Comparison of ENCODE assay signal across 17 cellular contexts in the genomic region with DNA sequence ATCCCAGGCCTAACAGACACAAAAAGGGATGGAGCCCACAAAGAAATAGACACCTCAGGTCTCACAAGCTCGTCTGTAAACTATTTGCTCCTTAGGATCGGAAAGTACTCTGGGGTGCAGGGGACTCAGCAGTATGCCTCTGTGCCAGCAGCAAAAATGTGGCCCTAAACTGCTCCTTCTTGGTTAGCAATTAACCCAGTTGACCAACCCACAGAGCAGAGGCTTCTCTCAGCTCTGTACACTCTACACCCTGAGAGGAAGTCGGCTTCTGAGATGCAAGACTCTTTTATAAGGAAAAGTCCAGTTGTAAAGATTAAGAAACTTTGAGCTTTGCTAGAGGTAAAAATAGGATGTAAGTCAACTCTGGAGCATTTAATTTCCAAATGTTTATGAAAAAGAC.
DNase-seq lines count a peak whose midpoint lies in the region; ATAC-seq, FAIRE-seq and TF ChIP-seq lines count a peak whose summit lies in the region.
"Had no signal": no experiment of that assay in that cellular context is flagged by ENCODE, and none has a peak within 500 bp of the region (broad histone marks: within the 10 kb centered on the region; RNA-seq: fewer than 3 reads in every experiment).

No MANE protein-coding gene starts in this region.

- peak overlapping the region; percentile 57 for H3K9ac ChIP-seq in Loucy (ENCODE audit: low read depth, low read length, poor library complexity, severe bottlenecking)
- H3K9ac ChIP-seq: KMS-11 had no signal

- no peaks in the 10 kb centered on the region for H3K9me2 ChIP-seq in Loucy (replicated peaks; ENCODE audit: low read depth, low read length)

- TF ChIP-seq POLR2A in upper lobe of left lung (IDR thresholded peaks at IDR 0.05) = no peak

- TF ChIP-seq CTCF in Loucy (conservative IDR thresholded peaks at IDR 0.05; ENCODE audit: low read length) (no peak), upper lobe of left lung (IDR thresholded peaks at IDR 0.05) (no peak)

- DNase-seq in GM18507 (ENCODE audit: extremely low spot score, insufficient read length, low read depth) (no peak), left ventricle myocardium superior (no peak), MV-4-11 (lab: John Stamatoyannopoulos, UW) (no peak), upper lobe of left lung (no peak)
- no peak for DNase-seq in activated naive CD4-positive, alpha-beta T cell (lab: John Stamatoyannopoulos, UW)
- DNase-seq: activated CD4-positive, alpha-beta T cell treated with anti-CD3 and anti-CD28 coated beads for 1 hour; activated naive CD8-positive, alpha-beta T cell treated with anti-CD3 and anti-CD28 coated beads, Interleukin-2, amount 10 ng/mL, durations not matched to agents 7 days and 5 days; GDM1; H7; heart right ventricle; NCI-H1436 treated with DMSO at 0.1 percent for 48 hours; testis had no signal

- no peaks in the 10 kb centered on the region for H4K20me1 ChIP-seq in Loucy (ENCODE audit: insufficient read depth, low read length, poor library complexity, severe bottlenecking)

- H3K79me2 ChIP-seq in Loucy (ENCODE audit: insufficient read depth, low read length) = no peaks in the 10 kb centered on the region

- peaks cover 66% of the 10 kb centered on the region for H3K4me1 ChIP-seq in Loucy (ENCODE audit: insufficient read depth, low read length, poor library complexity, severe bottlenecking)
- H3K4me1 ChIP-seq in upper lobe of left lung = no peaks in the 10 kb centered on the region
- H3K4me1 ChIP-seq: heart right ventricle, testis had no signal

- H3K36me3 ChIP-seq in Loucy (ENCODE audit: insufficient read depth, low read length) = no peaks in the 10 kb centered on the region
- no peaks in the 10 kb centered on the region for H3K36me3 ChIP-seq in upper lobe of left lung
- H3K36me3 ChIP-seq: heart right ventricle had no signal

- H2AFZ ChIP-seq in Loucy (ENCODE audit: low read length) = peak overlapping the region; percentile 38; the same call in 1 of the 2 replicates

- ATAC-seq in GM19463 (IDR thresholded peaks at IDR 0.05; ENCODE audit: unreplicated experiment) (peak; percentile 90), HG02943 (IDR thresholded peaks at IDR 0.05; ENCODE audit: low read depth, unreplicated experiment) (peak; percentile 83), left ventricle myocardium superior (no peak), upper lobe of left lung (ENCODE audit: low FRiP score in 2 of 2) (no peak)
- ATAC-seq: heart right ventricle, Panc1 had no signal

- H3K4me3 ChIP-seq in Loucy (ENCODE audit: low read length, poor library complexity, severe bottlenecking) (no peak overlapping the region), upper lobe of left lung (no peak overlapping the region)
- H3K4me3 ChIP-seq: heart right ventricle, testis had no signal

- H3K27ac ChIP-seq in upper lobe of left lung = no peak overlapping the region
- H3K27ac ChIP-seq: heart right ventricle, KMS-11, testis had no signal

- peaks cover 4% of the 10 kb centered on the region; the same call in 1 of the 2 replicates for H3F3A ChIP-seq in Loucy (ENCODE audit: low read depth)

- intact Hi-C loops in left ventricle myocardium superior (cut with micrococcal nuclease) = no loop called here

- no peaks in the 10 kb centered on the region for H3K27me3 ChIP-seq in Loucy (ENCODE audit: insufficient read depth, low read length, poor library complexity, severe bottlenecking)
- H3K27me3 ChIP-seq in upper lobe of left lung = no peaks in the 10 kb centered on the region
- H3K27me3 ChIP-seq: heart right ventricle, testis had no signal

- H3K4me2 ChIP-seq in Loucy (ENCODE audit: low read depth, low read length, poor library complexity, severe bottlenecking) = no peak overlapping the region
- H3K4me2 ChIP-seq: KMS-11 had no signal

- no peaks in the 10 kb centered on the region for H3K9me3 ChIP-seq in Loucy (ENCODE audit: insufficient read depth, low read depth, low read length)
- no peaks in the 10 kb centered on the region for H3K9me3 ChIP-seq in upper lobe of left lung
- H3K9me3 ChIP-seq: heart right ventricle, testis had no signal

- no peak for TF ChIP-seq EP300 in upper lobe of left lung (IDR thresholded peaks at IDR 0.05)

- FAIRE-seq in GM18507 (lab: Jason Lieb, UNC) = peak; percentile 77

- WGBS in upper lobe of left lung, 2 donors = 59 to 84% methylated on average over 3 of the region's 3 CpGs

Comparison
In these comparisons a context has a peak if more than half of its experiments do, and no peak if none do; other contexts are left out.
1. ATAC-seq: peak in GM19463 (single experiment) and HG02943 (single experiment); none in left ventricle myocardium superior (single experiment) and upper lobe of left lung (0 of 2).